1 cellular context compared by ENCODE assay signal in genomic region chr10:120156614-120157274, GRCh38.
TF ChIP-seq lines count a peak whose summit lies in the region.

No MANE protein-coding gene starts in this region.

TF ChIP-seq in GM12878, 131 proteins besides CTCF, POLR2A, EP300 and RAD21 (continued from another document):
- no peak for TF ChIP-seq BCL3 (IDR thresholded peaks at IDR 0.05; ENCODE audit: borderline replicate concordance, insufficient read depth, low read depth, low read length, poor library complexity, severe bottlenecking)
- TF ChIP-seq ZNF384 (IDR thresholded peaks at IDR 0.05; ENCODE audit: borderline replicate concordance, low read depth, low read length) = peak; percentile 67; the same call in 1 of the 2 replicates
- TF ChIP-seq ZSCAN29 (IDR thresholded peaks at IDR 0.05) = no peak
- TF ChIP-seq BCL11A (IDR thresholded peaks at IDR 0.05; ENCODE audit: low read depth, low read length) = peak; percentile 45; the same call in 1 of the 2 replicates
- peak; percentile 91 for TF ChIP-seq DPF2 (IDR thresholded peaks at IDR 0.05)
- TF ChIP-seq RELB (IDR thresholded peaks at IDR 0.05; ENCODE audit: low read depth) = peak; percentile 85
